In the genomic region with DNA sequence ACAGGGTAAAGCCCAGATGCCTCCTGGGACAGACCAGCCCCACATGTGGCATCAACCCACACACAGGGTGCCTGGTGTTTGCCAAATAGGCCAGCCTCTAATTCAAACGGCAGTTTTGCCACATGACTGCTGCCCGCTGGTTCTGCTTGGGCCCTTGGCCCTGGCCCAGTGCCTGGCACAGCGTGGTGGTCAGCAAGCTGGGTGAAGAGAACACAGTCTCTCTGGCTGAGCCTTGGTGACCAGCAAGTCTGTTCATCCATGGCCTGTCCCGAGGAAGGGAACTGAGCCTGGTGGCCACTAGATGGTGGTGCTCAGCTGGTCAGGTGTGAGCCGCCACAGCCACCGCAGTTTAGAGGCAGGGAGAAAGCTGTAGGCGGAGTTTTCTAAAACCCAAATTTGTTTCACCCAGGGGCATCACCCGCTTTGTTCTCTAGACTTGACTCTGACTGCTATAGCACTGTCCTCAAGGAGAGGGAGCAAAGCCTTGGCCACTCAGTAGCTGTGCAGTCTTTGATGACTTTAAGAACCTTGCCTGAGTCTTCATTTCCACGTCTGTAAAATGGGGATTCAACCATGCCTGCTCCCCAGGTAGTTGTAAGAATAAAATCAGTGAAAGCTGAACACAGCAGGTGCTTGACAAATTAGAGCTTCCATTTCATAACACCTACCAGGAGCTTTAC, we compare ENCODE assay signal across 8 cellular contexts. TPM values are rescaled to one million over a fixed set of nuclear protein-coding genes. Genes with fewer than 3 reads are reported as not detected.
A peak's percentile ranks its signal among the peaks of the same experiment; 100 is the strongest.
DNase-seq lines count a peak whose midpoint lies in the region; ATAC-seq and TF ChIP-seq lines count a peak whose summit lies in the region.

No MANE protein-coding gene starts in this region.

- DNase-seq in AG20443 (ENCODE audit: low spot score), result peak; percentile 93
- DNase-seq in HUDEP-2 (lab: John Stamatoyannopoulos, UW; ENCODE audit: unreplicated experiment in 76 of 76), result peak in 68 of 76 experiments; percentile 8 to 80 (median 56)
- DNase-seq in activated T-cell treated with anti-CD3 and anti-CD28 coated beads, Interleukin-2, amount 50 U/mL, for 4 hours, result peak; percentile 50
- DNase-seq in fibroblast of mammary gland (ENCODE audit: low read depth), result peak; percentile 79
- DNase-seq in natural killer cell treated with Interleukin-12 subunit alpha and Interleukin-12 subunit beta and Interleukin-15 and Interleukin-18, amount 100 ng/mL, for 72 hours (ENCODE audit: low spot score), result no peak
- peak; percentile 68 for DNase-seq in stromal cell of bone marrow (ENCODE audit: low read depth)

- H3K27me3 Mint-ChIP-seq in activated T-cell treated with anti-CD3 and anti-CD28 coated beads, Interleukin-2, amount 50 U/mL, for 4 hours (ENCODE audit: low read depth), result peaks cover 18% of the 10 kb centered on the region
- no peaks in the 10 kb centered on the region for H3K27me3 Mint-ChIP-seq in natural killer cell treated with Interleukin-12 subunit alpha and Interleukin-12 subunit beta and Interleukin-15 and Interleukin-18, amount 100 ng/mL, for 72 hours

- H3K4me3 Mint-ChIP-seq in activated T-cell treated with anti-CD3 and anti-CD28 coated beads, Interleukin-2, amount 50 U/mL, for 4 hours, result no peak overlapping the region
- no peak overlapping the region for H3K4me3 Mint-ChIP-seq in natural killer cell treated with Interleukin-12 subunit alpha and Interleukin-12 subunit beta and Interleukin-15 and Interleukin-18, amount 100 ng/mL, for 72 hours

- H3K4me1 Mint-ChIP-seq in activated T-cell treated with anti-CD3 and anti-CD28 coated beads, Interleukin-2, amount 50 U/mL, for 4 hours (ENCODE audit: low read depth), result no peaks in the 10 kb centered on the region
- H3K4me1 Mint-ChIP-seq in natural killer cell treated with Interleukin-12 subunit alpha and Interleukin-12 subunit beta and Interleukin-15 and Interleukin-18, amount 100 ng/mL, for 72 hours (ENCODE audit: low read depth in 2 of 2), result no peaks in the 10 kb centered on the region

- no peak overlapping the region for H3K4me3 ChIP-seq in fibroblast of mammary gland (ENCODE audit: control insufficient read depth, low read depth, low read length)

- peak; percentile 67 for ATAC-seq in GM18870 (IDR thresholded peaks at IDR 0.05; ENCODE audit: unreplicated experiment)
- ATAC-seq in activated T-cell treated with anti-CD3 and anti-CD28 coated beads, Interleukin-2, amount 50 U/mL, for 4 hours, result peak; percentile 78 to 85
- ATAC-seq in natural killer cell treated with Interleukin-12 subunit alpha and Interleukin-12 subunit beta and Interleukin-15 and Interleukin-18, amount 100 ng/mL, for 72 hours, result peak; percentile 75 to 82

- no peaks in the 10 kb centered on the region for H3K9me3 Mint-ChIP-seq in activated T-cell treated with anti-CD3 and anti-CD28 coated beads, Interleukin-2, amount 50 U/mL, for 4 hours
- H3K9me3 Mint-ChIP-seq in natural killer cell treated with Interleukin-12 subunit alpha and Interleukin-12 subunit beta and Interleukin-15 and Interleukin-18, amount 100 ng/mL, for 72 hours, result no peaks in the 10 kb centered on the region

- no peaks in the 10 kb centered on the region for H3K36me3 Mint-ChIP-seq in activated T-cell treated with anti-CD3 and anti-CD28 coated beads, Interleukin-2, amount 50 U/mL, for 4 hours (ENCODE audit: insufficient read depth)
- no peaks in the 10 kb centered on the region for H3K36me3 Mint-ChIP-seq in natural killer cell treated with Interleukin-12 subunit alpha and Interleukin-12 subunit beta and Interleukin-15 and Interleukin-18, amount 100 ng/mL, for 72 hours

- peak; percentile 82 for TF ChIP-seq CTCF in fibroblast of mammary gland (conservative IDR thresholded peaks at IDR 0.05; ENCODE audit: control insufficient read depth, insufficient read depth, low read depth, low read length)

- H3K27ac Mint-ChIP-seq in natural killer cell treated with Interleukin-12 subunit alpha and Interleukin-12 subunit beta and Interleukin-15 and Interleukin-18, amount 100 ng/mL, for 72 hours, result no peak overlapping the region

TF ChIP-seq in PFSK-1, 5 proteins besides CTCF, POLR2A, EP300 and RAD21:
- no peak for TF ChIP-seq TAF1 (IDR thresholded peaks at IDR 0.05; ENCODE audit: borderline replicate concordance, insufficient read depth, low read length)
- TF ChIP-seq POLR2AphosphoS5 (IDR thresholded peaks at IDR 0.05; ENCODE audit: low read depth, low read length), result no peak
- peak; percentile 59 for TF ChIP-seq FOXP2 (optimal IDR thresholded peaks at IDR 0.05; ENCODE audit: borderline replicate concordance, extremely low read depth, extremely low read length, insufficient read depth)
- TF ChIP-seq, protein P1, sequence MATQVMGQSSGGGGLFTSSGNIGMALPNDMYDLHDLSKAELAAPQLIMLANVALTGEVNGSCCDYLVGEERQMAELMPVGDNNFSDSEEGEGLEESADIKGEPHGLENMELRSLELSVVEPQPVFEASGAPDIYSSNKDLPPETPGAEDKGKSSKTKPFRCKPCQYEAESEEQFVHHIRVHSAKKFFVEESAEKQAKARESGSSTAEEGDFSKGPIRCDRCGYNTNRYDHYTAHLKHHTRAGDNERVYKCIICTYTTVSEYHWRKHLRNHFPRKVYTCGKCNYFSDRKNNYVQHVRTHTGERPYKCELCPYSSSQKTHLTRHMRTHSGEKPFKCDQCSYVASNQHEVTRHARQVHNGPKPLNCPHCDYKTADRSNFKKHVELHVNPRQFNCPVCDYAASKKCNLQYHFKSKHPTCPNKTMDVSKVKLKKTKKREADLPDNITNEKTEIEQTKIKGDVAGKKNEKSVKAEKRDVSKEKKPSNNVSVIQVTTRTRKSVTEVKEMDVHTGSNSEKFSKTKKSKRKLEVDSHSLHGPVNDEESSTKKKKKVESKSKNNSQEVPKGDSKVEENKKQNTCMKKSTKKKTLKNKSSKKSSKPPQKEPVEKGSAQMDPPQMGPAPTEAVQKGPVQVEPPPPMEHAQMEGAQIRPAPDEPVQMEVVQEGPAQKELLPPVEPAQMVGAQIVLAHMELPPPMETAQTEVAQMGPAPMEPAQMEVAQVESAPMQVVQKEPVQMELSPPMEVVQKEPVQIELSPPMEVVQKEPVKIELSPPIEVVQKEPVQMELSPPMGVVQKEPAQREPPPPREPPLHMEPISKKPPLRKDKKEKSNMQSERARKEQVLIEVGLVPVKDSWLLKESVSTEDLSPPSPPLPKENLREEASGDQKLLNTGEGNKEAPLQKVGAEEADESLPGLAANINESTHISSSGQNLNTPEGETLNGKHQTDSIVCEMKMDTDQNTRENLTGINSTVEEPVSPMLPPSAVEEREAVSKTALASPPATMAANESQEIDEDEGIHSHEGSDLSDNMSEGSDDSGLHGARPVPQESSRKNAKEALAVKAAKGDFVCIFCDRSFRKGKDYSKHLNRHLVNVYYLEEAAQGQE (IDR thresholded peaks at IDR 0.05; ENCODE audit: insufficient read depth in 1 of 2, low read depth in 2 of 2, low read length in 2 of 2), result no peak
- TF ChIP-seq SIN3A (IDR thresholded peaks at IDR 0.05; ENCODE audit: borderline replicate concordance, insufficient read depth, low read length), result no peak

RNA-seq across cellular contexts. Expression of a gene that starts 4.7 kb away (rescaled TPM):
- 1.6 TPM for polyA plus RNA-seq in PFSK-1 (2012; ENCODE audit: insufficient read length, low read depth)
- not detected for total RNA-seq in activated T-cell treated with anti-CD3 and anti-CD28 coated beads, Interleukin-2, amount 50 U/mL, for 4 hours
- total RNA-seq in natural killer cell treated with Interleukin-12 subunit alpha and Interleukin-12 subunit beta and Interleukin-15 and Interleukin-18, amount 100 ng/mL, for 72 hours, result not detected

RNA-seq across cellular contexts. Expression of a gene that starts 20.8 kb away (rescaled TPM):
- polyA plus RNA-seq in PFSK-1 (2012; ENCODE audit: insufficient read length, low read depth), result 124 TPM
- 100 to 1,000 TPM; 257 to 303 (median 269) TPM for total RNA-seq in activated T-cell treated with anti-CD3 and anti-CD28 coated beads, Interleukin-2, amount 50 U/mL, for 4 hours
- 100 to 1,000 TPM; 192 to 232 TPM for total RNA-seq in natural killer cell treated with Interleukin-12 subunit alpha and Interleukin-12 subunit beta and Interleukin-15 and Interleukin-18, amount 100 ng/mL, for 72 hours

RNA-seq across cellular contexts. Expression of a gene that starts 27.5 kb away (rescaled TPM):
- 15.0 TPM for polyA plus RNA-seq in PFSK-1 (2012; ENCODE audit: insufficient read length, low read depth)
- 1 to 10 TPM; 2.4 to 4.8 (median 3.7) TPM for total RNA-seq in activated T-cell treated with anti-CD3 and anti-CD28 coated beads, Interleukin-2, amount 50 U/mL, for 4 hours
- 100 to 1,000 TPM in 1 of 2 donors, 10 to 100 TPM in 1; 26.5 to 100 TPM for total RNA-seq in natural killer cell treated with Interleukin-12 subunit alpha and Interleukin-12 subunit beta and Interleukin-15 and Interleukin-18, amount 100 ng/mL, for 72 hours

RNA-seq across cellular contexts. Expression of a gene that starts 48.1 kb away (rescaled TPM):
- polyA plus RNA-seq in PFSK-1 (2012; ENCODE audit: insufficient read length, low read depth), result 18.8 TPM
- not detected for total RNA-seq in activated T-cell treated with anti-CD3 and anti-CD28 coated beads, Interleukin-2, amount 50 U/mL, for 4 hours
- not detected for total RNA-seq in natural killer cell treated with Interleukin-12 subunit alpha and Interleukin-12 subunit beta and Interleukin-15 and Interleukin-18, amount 100 ng/mL, for 72 hours

Comparison
In these comparisons a context has a peak if more than half of its experiments do, and no peak if none do; other contexts are left out.
1. RNA of a gene that starts 27.5 kb away (total RNA-seq): 26.5 to 100 TPM in natural killer cell treated with Interleukin-12 subunit alpha and Interleukin-12 subunit beta and Interleukin-15 and Interleukin-18, amount 100 ng/mL, for 72 hours; 2.4 to 4.8 TPM in activated T-cell treated with anti-CD3 and anti-CD28 coated beads, Interleukin-2, amount 50 U/mL, for 4 hours; every median in the first group is over 4 times any median in the second.
2. Peak in every context shown above with its lines, with median percentiles within 50 percentile points of each other: ATAC-seq.